10 cellular contexts compared by ENCODE assay signal in the genomic region with DNA sequence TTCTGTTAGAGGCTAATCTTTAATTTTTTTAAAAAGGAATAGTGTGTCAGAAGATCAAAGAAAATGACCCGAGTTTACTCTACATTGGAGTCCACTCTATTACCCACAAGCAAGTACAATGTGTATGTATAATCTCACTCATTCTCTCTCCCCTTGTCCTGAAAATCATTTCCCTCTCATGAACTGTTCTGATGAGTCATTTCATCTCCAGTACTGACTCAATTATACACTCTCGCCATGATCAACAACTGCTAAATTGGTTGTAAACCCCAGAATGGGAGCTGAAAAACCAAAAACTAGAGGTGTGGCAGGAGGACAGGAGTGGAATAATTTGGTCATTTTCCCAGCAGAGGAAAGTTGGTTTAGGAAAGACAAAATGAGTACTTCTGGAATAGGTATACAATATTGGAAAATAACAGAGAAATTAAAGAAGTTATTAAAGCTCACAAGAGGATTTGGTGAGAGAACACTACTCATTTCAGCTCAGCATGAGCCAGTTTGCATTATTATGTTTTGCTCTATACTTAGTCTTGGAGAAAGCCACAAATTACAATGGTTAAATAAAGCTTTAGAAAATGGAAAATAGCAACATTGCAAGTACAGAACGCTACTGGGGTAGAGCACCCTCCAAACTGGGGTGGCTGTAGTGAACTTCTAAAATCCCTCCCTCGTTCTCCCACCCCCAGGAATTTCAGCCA.
DNase-seq lines count a peak whose midpoint lies in the region; ATAC-seq, FAIRE-seq and TF ChIP-seq lines count a peak whose summit lies in the region.
"Had no signal": no experiment of that assay in that cellular context is flagged by ENCODE, and none has a peak within 500 bp of the region (broad histone marks: within the 10 kb centered on the region; RNA-seq: fewer than 3 reads in every experiment).

No MANE protein-coding gene starts in this region.

- H3K36me3 Mint-ChIP-seq in CD8-positive, alpha-beta T cell, result no peaks in the 10 kb centered on the region
- H3K36me3 Mint-ChIP-seq: CD4-positive, CD25-positive, alpha-beta regulatory T cell had no signal

- H3K27ac ChIP-seq in A549 (no peak overlapping the region), ascending aorta (peak overlapping the region; percentile 23 to 60), upper lobe of left lung (no peak overlapping the region), heart right ventricle (no peak overlapping the region)
- H3K27ac ChIP-seq in CD8-positive, alpha-beta T cell (ENCODE audit: low read depth, low read length), result no peak overlapping the region

- no peaks in the 10 kb centered on the region for H3K9me3 ChIP-seq in A549
- no peaks in the 10 kb centered on the region for H3K9me3 ChIP-seq in ascending aorta
- no peaks in the 10 kb centered on the region for H3K9me3 ChIP-seq in upper lobe of left lung
- no peaks in the 10 kb centered on the region for H3K9me3 ChIP-seq in heart right ventricle
- no peaks in the 10 kb centered on the region for H3K9me3 ChIP-seq in CD8-positive, alpha-beta T cell (ENCODE audit: low read length)

- no peak overlapping the region for H3K4me3 Mint-ChIP-seq in CD8-positive, alpha-beta T cell
- H3K4me3 Mint-ChIP-seq: activated B cell treated with CpG ODN at 0.5 μM for 24 hours; CD4-positive, CD25-positive, alpha-beta regulatory T cell had no signal

- 29% methylated on average over 4 of the region's 4 CpGs for WGBS in A549 (ENCODE audit: missing lambda C conversion rate)
- 55 to 59% methylated on average over 4 of the region's 4 CpGs for WGBS in upper lobe of left lung, 2 donors
- 76 to 77% methylated on average over 4 of the region's 4 CpGs for WGBS in heart right ventricle, 2 donors

- no peak overlapping the region for H3K27ac Mint-ChIP-seq in CD8-positive, alpha-beta T cell
- H3K27ac Mint-ChIP-seq: activated B cell treated with CpG ODN at 0.5 μM for 24 hours; CD4-positive, CD25-positive, alpha-beta regulatory T cell had no signal

- H3K36me3 ChIP-seq in ascending aorta, result no peaks in the 10 kb centered on the region
- H3K36me3 ChIP-seq in upper lobe of left lung, result no peaks in the 10 kb centered on the region
- H3K36me3 ChIP-seq in heart right ventricle, result no peaks in the 10 kb centered on the region
- no peaks in the 10 kb centered on the region for H3K36me3 ChIP-seq in CD8-positive, alpha-beta T cell (ENCODE audit: insufficient read depth, low read length)

- CTCF ChIA-PET in A549 (lab: Yijun Ruan, JAX), result interaction anchor here (0.9 to 1.9 kb wide), 3 partner anchors 24 to 69 kb away, joined by 3 to 5 read pairs (median 4); no protein-coding TSS in a partner anchor
- CTCF ChIA-PET in CD8-positive, alpha-beta T cell (lab: Charles Lee), result interaction anchor here (0.7 kb wide), 1 partner anchor 259 kb away, joined by 3 read pairs; no protein-coding TSS in a partner anchor

- TF ChIP-seq CTCF in A549 (IDR thresholded peaks at IDR 0.05), result no peak
- TF ChIP-seq CTCF in ascending aorta (IDR thresholded peaks at IDR 0.05), result no peak
- TF ChIP-seq CTCF in upper lobe of left lung (IDR thresholded peaks at IDR 0.05), result no peak
- no peak for TF ChIP-seq CTCF in heart right ventricle (IDR thresholded peaks at IDR 0.05)
- no peak for TF ChIP-seq CTCF in CD8-positive, alpha-beta T cell (IDR thresholded peaks at IDR 0.05)

- TF ChIP-seq POLR2A in A549 (IDR thresholded peaks at IDR 0.05; ENCODE audit: low read length), result no peak
- no peak for TF ChIP-seq POLR2A in upper lobe of left lung (IDR thresholded peaks at IDR 0.05)

- no peaks in the 10 kb centered on the region for H3K4me1 Mint-ChIP-seq in CD8-positive, alpha-beta T cell (ENCODE audit: low read depth)
- H3K4me1 Mint-ChIP-seq: activated B cell treated with CpG ODN at 0.5 μM for 24 hours; CD4-positive, CD25-positive, alpha-beta regulatory T cell had no signal

- no peaks in the 10 kb centered on the region for H3K9me3 Mint-ChIP-seq in CD8-positive, alpha-beta T cell
- H3K9me3 Mint-ChIP-seq: activated B cell treated with CpG ODN at 0.5 μM for 24 hours had no signal

- no peaks in the 10 kb centered on the region for H3K4me1 ChIP-seq in A549
- H3K4me1 ChIP-seq in ascending aorta, result peaks cover 2 to 4% of the 10 kb centered on the region in 2 donors
- no peaks in the 10 kb centered on the region for H3K4me1 ChIP-seq in upper lobe of left lung
- no peaks in the 10 kb centered on the region for H3K4me1 ChIP-seq in heart right ventricle
- H3K4me1 ChIP-seq in CD8-positive, alpha-beta T cell (ENCODE audit: insufficient read depth, low read length), result no peaks in the 10 kb centered on the region

- H3K27me3 Mint-ChIP-seq in CD8-positive, alpha-beta T cell (ENCODE audit: low read depth), result peaks cover 19% of the 10 kb centered on the region

- H3K4me3 ChIP-seq in A549 (no peak overlapping the region), ascending aorta (no peak overlapping the region), upper lobe of left lung (no peak overlapping the region), heart right ventricle (no peak overlapping the region)
- H3K4me3 ChIP-seq in CD8-positive, alpha-beta T cell (ENCODE audit: low read depth, low read length), result no peak overlapping the region

- intact Hi-C loops in ascending aorta (cut with DNase I), result no loop called here
- intact Hi-C loops in heart right ventricle (cut with DNase I), result no loop called here
- intact Hi-C loops in CD8-positive, alpha-beta T cell (cut with DNase I, micrococcal nuclease), result no loop called here

- H3K27me3 ChIP-seq in ascending aorta, result no peaks in the 10 kb centered on the region
- no peaks in the 10 kb centered on the region for H3K27me3 ChIP-seq in upper lobe of left lung
- no peaks in the 10 kb centered on the region for H3K27me3 ChIP-seq in heart right ventricle
- H3K27me3 ChIP-seq in CD8-positive, alpha-beta T cell (ENCODE audit: insufficient read depth, low read length), result no peaks in the 10 kb centered on the region

- DNase-seq in A549 (ENCODE audit: low read depth in 1 of 2, low spot score in 1 of 2) (no peak), ascending aorta (ENCODE audit: low spot score in 2 of 2) (no peak), upper lobe of left lung (no peak), heart right ventricle (no peak), HUDEP-2 (lab: John Stamatoyannopoulos, UW; ENCODE audit: unreplicated experiment in 76 of 76) (no peak)
- DNase-seq in CD8-positive, alpha-beta T cell, result no peak
- DNase-seq: activated B cell treated with CpG ODN at 0.5 μM for 24 hours had no signal

- ATAC-seq in A549 (no peak), GM19025 (IDR thresholded peaks at IDR 0.05; ENCODE audit: low read depth, unreplicated experiment) (peak; percentile 79), HG02973 (IDR thresholded peaks at IDR 0.05; ENCODE audit: unreplicated experiment) (peak; percentile 97), upper lobe of left lung (ENCODE audit: low FRiP score in 2 of 2) (no peak), heart right ventricle (no peak)
- no peak for ATAC-seq in CD8-positive, alpha-beta T cell

- H3K4me2 ChIP-seq in A549, result no peak overlapping the region

- TF ChIP-seq EP300 in A549 (IDR thresholded peaks at IDR 0.05) (no peak), upper lobe of left lung (IDR thresholded peaks at IDR 0.05) (no peak)

- no peak for TF ChIP-seq RAD21 in A549 (conservative IDR thresholded peaks at IDR 0.05 in 1 of 2, IDR thresholded peaks at IDR 0.05 in 1 of 2)

- FAIRE-seq in A549 (lab: Jason Lieb, UNC), result no peak

- POLR2A ChIA-PET in A549 (lab: Yijun Ruan, JAX), result no interaction called here
- POLR2A ChIA-PET in CD8-positive, alpha-beta T cell (lab: Charles Lee), result no interaction called here

TF ChIP-seq in A549, 52 proteins besides CTCF, POLR2A, EP300 and RAD21:
- TF ChIP-seq TP53 (CRISPR knock-in tag; IDR thresholded peaks at IDR 0.05) (no peak), FOSL2 (IDR thresholded peaks at IDR 0.05) (no peak), FOSL2 (CRISPR knock-in tag; IDR thresholded peaks at IDR 0.05) (peak; percentile 14; the same call in 1 of the 2 replicates)

Comparison
In these comparisons a context has a peak if more than half of its experiments do, and no peak if none do; other contexts are left out.
1. ATAC-seq: peak in GM19025 (single experiment) and HG02973 (single experiment); none in A549 (0 of 2), upper lobe of left lung (0 of 2), heart right ventricle (0 of 8) and CD8-positive, alpha-beta T cell (single experiment).
2. H3K27ac ChIP-seq: peak in ascending aorta (2 of 2); none in A549 (0 of 2), upper lobe of left lung (0 of 4), heart right ventricle (0 of 10) and CD8-positive, alpha-beta T cell (single experiment).